In genomic region chr10:64103750-64104149, GRCh38 we compare ENCODE assay signal across 27 cellular contexts.
"Had no signal": no experiment of that assay in that cellular context is flagged by ENCODE, and none has a peak within 500 bp of the region (broad histone marks: within the 10 kb centered on the region; RNA-seq: fewer than 3 reads in every experiment).

No MANE protein-coding gene starts in this region.

- H3K9me3 ChIP-seq: esophagus squamous epithelium, testis, transverse colon, uterus had no signal

- H3K27ac Mint-ChIP-seq: activated naive CD8-positive, alpha-beta T cell; memory B cell; natural killer cell; neural progenitor cell; T-cell had no signal

- H2AFZ ChIP-seq: neural progenitor cell had no signal

- H3K4me3 Mint-ChIP-seq: activated naive CD8-positive, alpha-beta T cell; memory B cell; natural killer cell; neural progenitor cell; T-cell had no signal

- H3K9me3 Mint-ChIP-seq: memory B cell, natural killer cell, neural progenitor cell, T-cell had no signal

- H3K4me3 ChIP-seq: esophagus squamous epithelium, neural progenitor cell, skin epidermis, testis, transverse colon, uterus had no signal

- H3K4me2 ChIP-seq: neural progenitor cell had no signal

- DNase-seq: activated CD4-positive, alpha-beta T cell treated with anti-CD3 and anti-CD28 coated beads for 4 hours; activated CD4-positive, alpha-beta T cell treated with anti-CD3 and anti-CD28 coated beads, Interleukin-2, amount 50 U/mL, for 4 hours; activated CD8-positive, alpha-beta memory T cell treated with anti-CD3 and anti-CD28 coated beads for 24 hours; activated effector memory CD4-positive, alpha-beta T cell treated with Interleukin-2 at 50 U/mL for 16 hours; activated naive CD4-positive, alpha-beta T cell treated with Interleukin-2 at 50 U/mL for 16 hours; dermis blood vessel endothelial cell; effector CD4-positive, alpha-beta T cell; esophagus squamous epithelium; glutamatergic neuron; islet precursor cell; left colon; natural killer cell; posterior cingulate gyrus; right cardiac atrium; stimulated activated CD4-positive, alpha-beta T cell treated with anti-CD3 and anti-CD28 coated beads, Interleukin-12 subunit alpha, Interleukin-12 subunit beta, amount 100 ng/mL, for 4 hours; stimulated activated CD4-positive, alpha-beta T cell treated with anti-CD3 and anti-CD28 coated beads, Interleukin-4, amount 100 ng/mL, for 1 hour; stimulated activated naive CD8-positive, alpha-beta T cell treated with anti-CD3 and anti-CD28 coated beads, Interleukin-15, Interleukin-2, amounts not matched to agents 100 U/mL and 50 U/mL, for 24 hours; T-cell; testis; transverse colon; uterus had no signal

- H3K36me3 ChIP-seq: esophagus squamous epithelium, neural progenitor cell, transverse colon, uterus had no signal

- H3K27ac ChIP-seq: epithelial cell of prostate, esophagus squamous epithelium, neural progenitor cell, skin epidermis, testis, transverse colon, uterus, VCaP had no signal

- ATAC-seq: left colon; natural killer cell; right cardiac atrium; stimulated activated naive CD8-positive, alpha-beta T cell treated with anti-CD3 and anti-CD28 coated beads, Interleukin-15, Interleukin-2, amounts not matched to agents 100 U/mL and 50 U/mL, for 24 hours; T-cell had no signal

- H3K4me1 ChIP-seq: esophagus squamous epithelium, testis, transverse colon, uterus had no signal

- H3K9ac ChIP-seq: neural progenitor cell had no signal

- H3K27me3 Mint-ChIP-seq: activated naive CD8-positive, alpha-beta T cell had no signal

- H3K27me3 ChIP-seq: esophagus squamous epithelium, neural progenitor cell, testis, transverse colon, uterus had no signal

- H3K36me3 Mint-ChIP-seq: activated naive CD8-positive, alpha-beta T cell; memory B cell; natural killer cell; neural progenitor cell; T-cell had no signal

- H3K4me1 Mint-ChIP-seq: memory B cell, T-cell had no signal
